Comparison of ENCODE assay signal across 8 cellular contexts in the genomic region with DNA sequence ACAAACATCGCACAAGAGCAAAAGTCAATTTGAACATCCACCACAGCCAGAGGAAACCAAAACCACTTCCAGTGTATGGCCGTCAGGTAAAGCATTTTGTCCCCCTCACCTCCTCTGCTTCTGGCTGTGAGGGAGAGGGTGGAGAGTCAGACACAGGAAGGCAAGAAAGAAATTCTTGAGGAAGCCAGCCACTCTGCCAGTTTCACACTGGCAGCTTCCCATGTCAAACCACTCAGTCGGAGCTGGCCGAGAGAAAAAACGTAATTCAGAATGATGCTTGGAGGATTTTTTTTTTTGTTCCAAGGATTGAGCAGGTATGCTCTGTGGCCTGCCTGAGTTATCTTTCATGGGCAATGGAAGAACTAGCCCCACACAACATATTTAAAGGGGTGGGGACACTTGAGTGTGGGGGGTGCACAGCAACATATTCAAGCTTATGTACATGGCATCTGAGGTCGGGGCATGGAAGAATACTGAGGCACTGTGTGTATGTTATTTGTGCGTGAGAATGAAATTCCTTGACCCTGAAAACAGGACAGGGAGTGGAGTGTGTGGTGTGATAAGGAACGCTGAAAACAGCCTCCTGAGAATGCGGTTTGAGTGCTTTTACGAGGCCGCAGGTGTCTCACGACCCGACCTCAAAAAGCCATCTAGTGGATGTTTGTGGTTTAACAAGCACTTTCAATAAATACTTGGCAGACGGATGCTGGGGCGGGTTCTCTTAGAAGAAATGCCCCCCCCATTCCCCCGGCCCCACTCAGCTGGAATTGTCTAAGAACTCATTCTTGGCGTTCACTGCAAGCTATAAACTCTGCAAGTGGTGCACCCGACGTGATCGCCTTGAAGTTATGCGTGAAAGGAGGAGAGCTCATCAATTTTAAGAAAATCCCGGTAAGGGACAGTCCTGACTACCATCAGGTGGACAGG. TPM values are rescaled to one million over a fixed set of nuclear protein-coding genes. Genes with fewer than 3 reads are reported as not detected.
DNase-seq lines count a peak whose midpoint lies in the region; ATAC-seq and TF ChIP-seq lines count a peak whose summit lies in the region.

No MANE protein-coding gene starts in this region.

- no peaks in the 10 kb centered on the region for H3K36me3 ChIP-seq in BJ (ENCODE audit: control insufficient read depth, insufficient read depth, low read length)

- ATAC-seq in central memory CD8-positive, alpha-beta T cell (replicated peaks; ENCODE audit: extremely low read depth, poor library complexity, severe bottlenecking): peak; percentile 64
- peak; percentile 73 for ATAC-seq in left lobe of liver
- ATAC-seq in HG02588 (IDR thresholded peaks at IDR 0.05; ENCODE audit: unreplicated experiment): no peak

- DNase-seq in BJ (ENCODE audit: low read depth) (peak; percentile 86), H4 (ENCODE audit: low spot score) (peak; percentile 86), NCI-H2196 treated with DMSO at 0.1 percent for 48 hours (lab: John Stamatoyannopoulos, UW; ENCODE audit: unreplicated experiment) (peak; percentile 46), left lobe of liver (ENCODE audit: low spot score) (no peak)
- DNase-seq in central memory CD8-positive, alpha-beta T cell (ENCODE audit: low spot score in 2 of 2): peak; percentile 47 to 75
- peak; percentile 71 for DNase-seq in stimulated activated CD4-positive, alpha-beta T cell treated with anti-CD3 and anti-CD28 coated beads, Interleukin-4, amount 100 ng/mL, for 24 hours

- no peak overlapping the region for H3K4me3 ChIP-seq in BJ (ENCODE audit: low read depth, low read length)
- H3K4me3 ChIP-seq in WI38 (ENCODE audit: low read depth, low read length): no peak overlapping the region

- H3K4me3 Mint-ChIP-seq in central memory CD8-positive, alpha-beta T cell: peak overlapping the region; percentile 77

- H3K27me3 Mint-ChIP-seq in central memory CD8-positive, alpha-beta T cell: no peaks in the 10 kb centered on the region

- H3K27me3 ChIP-seq in BJ (ENCODE audit: control insufficient read depth, insufficient read depth, low read length): peaks cover 5% of the 10 kb centered on the region; the same call in 1 of the 2 replicates

- POLR2A ChIA-PET in BJ (lab: Charles Lee): no interaction called here

- TF ChIP-seq CTCF in BJ (IDR thresholded peaks at IDR 0.05; ENCODE audit: insufficient read depth, low read depth, low read length) (peak; percentile 48), WI38 (IDR thresholded peaks at IDR 0.05; ENCODE audit: low read depth, low read length) (peak; percentile 50)

- H3K36me3 Mint-ChIP-seq in central memory CD8-positive, alpha-beta T cell (ENCODE audit: insufficient read depth): peaks cover 15% of the 10 kb centered on the region

- H3K27ac Mint-ChIP-seq in central memory CD8-positive, alpha-beta T cell (ENCODE audit: low read depth): peak overlapping the region; percentile 94

- H3K4me1 Mint-ChIP-seq in central memory CD8-positive, alpha-beta T cell: peaks cover 38% of the 10 kb centered on the region

- CTCF ChIA-PET in BJ (lab: Yijun Ruan, JAX): interaction anchor here (0.6 to 1.7 kb wide), 16 partner anchors 9 to 816 kb away, joined by 3 to 7 read pairs (median 3); no protein-coding TSS in a partner anchor

- H3K9me3 Mint-ChIP-seq in central memory CD8-positive, alpha-beta T cell: no peaks in the 10 kb centered on the region

RNA-seq across cellular contexts. Expression of a gene that starts 22.3 kb away (rescaled TPM):
- polyA plus RNA-seq in BJ (2011; rRNA removed): 37.5 and 46.9 TPM in 2 replicates
- 11.8 and 18.3 TPM in 2 replicates for polyA minus RNA-seq in BJ (2011; rRNA and poly(A)+ RNA removed)
- total RNA-seq in H4 (2014; rRNA removed; shearing (Covaris generic)): 45.4 and 73.9 TPM in 2 replicates
- 14.1 TPM for total RNA-seq in left lobe of liver

RNA-seq across cellular contexts. Expression of a gene that starts 27.5 kb away (rescaled TPM):
- 10.6 and 13.6 TPM in 2 replicates for polyA plus RNA-seq in BJ (2011; rRNA removed)
- polyA minus RNA-seq in BJ (2011; rRNA and poly(A)+ RNA removed): 11.8 and 18.2 TPM in 2 replicates
- total RNA-seq in H4 (2014; rRNA removed; shearing (Covaris generic)): 7.9 and 11.3 TPM in 2 replicates
- 7.7 TPM for total RNA-seq in left lobe of liver

RNA-seq across cellular contexts. Expression of a gene that starts 31.2 kb away (rescaled TPM):
- 23.1 and 37.9 TPM in 2 replicates for polyA plus RNA-seq in BJ (2011; rRNA removed)
- 21.8 and 33.1 TPM in 2 replicates for polyA minus RNA-seq in BJ (2011; rRNA and poly(A)+ RNA removed)
- total RNA-seq in H4 (2014; rRNA removed; shearing (Covaris generic)): 56.5 and 69.8 TPM in 2 replicates
- total RNA-seq in left lobe of liver: 107 TPM

RNA-seq across cellular contexts. Expression of a gene that starts 46.3 kb away (rescaled TPM):
- polyA plus RNA-seq in BJ (2011; rRNA removed): 24.2 and 35.2 TPM in 2 replicates
- 25.3 and 28.3 TPM in 2 replicates for polyA minus RNA-seq in BJ (2011; rRNA and poly(A)+ RNA removed)
- total RNA-seq in H4 (2014; rRNA removed; shearing (Covaris generic)): 14.7 and 17.5 TPM in 2 replicates
- 19.7 TPM for total RNA-seq in left lobe of liver

RNA-seq across cellular contexts. Expression of a gene that starts 46.6 kb away (rescaled TPM):
- polyA plus RNA-seq in BJ (2011; rRNA removed): 24.2 and 32.4 TPM in 2 replicates
- 20.8 and 29.6 TPM in 2 replicates for polyA minus RNA-seq in BJ (2011; rRNA and poly(A)+ RNA removed)
- 52.4 and 67.2 TPM in 2 replicates for total RNA-seq in H4 (2014; rRNA removed; shearing (Covaris generic))
- total RNA-seq in left lobe of liver: 0.38 TPM
